ENCODE assay signal across 15 cellular contexts in the genomic region with DNA sequence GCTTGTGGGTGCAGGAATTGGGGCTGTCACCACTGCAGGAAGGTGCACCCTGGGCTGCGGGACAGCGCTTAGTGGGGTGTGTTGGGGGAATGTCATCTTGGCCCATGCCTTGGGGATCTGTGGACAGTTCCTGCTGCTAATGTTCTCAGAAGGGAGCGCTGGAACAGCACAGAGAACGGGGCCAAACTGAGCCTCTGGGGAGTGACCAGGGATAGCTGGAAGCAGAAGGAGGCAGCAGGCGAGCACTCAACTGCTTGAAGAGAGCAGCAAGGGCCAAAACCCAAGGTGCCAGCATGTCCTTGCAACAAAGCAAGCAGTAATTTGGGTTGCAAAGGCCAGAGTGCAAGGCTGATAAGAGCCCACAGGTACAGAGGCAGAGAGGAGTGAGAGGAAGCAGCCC. TPM values are rescaled to one million over a fixed set of nuclear protein-coding genes. Genes with fewer than 3 reads are reported as not detected.
DNase-seq lines count a peak whose midpoint lies in the region; ATAC-seq and TF ChIP-seq lines count a peak whose summit lies in the region.
"Had no signal": no experiment of that assay in that cellular context is flagged by ENCODE, and none has a peak within 500 bp of the region (broad histone marks: within the 10 kb centered on the region; RNA-seq: fewer than 3 reads in every experiment).

No MANE protein-coding gene starts in this region.

- peaks cover 14% of the 10 kb centered on the region for H3K4me1 ChIP-seq in mucosa of descending colon (ENCODE audit: low read depth)

- no peak for ATAC-seq in mucosa of descending colon
- ATAC-seq: CD8-positive, alpha-beta T cell; GM23338 had no signal

- no peaks in the 10 kb centered on the region for H3K36me3 ChIP-seq in mucosa of descending colon (ENCODE audit: low read depth)
- H3K36me3 ChIP-seq: BLaER1 had no signal

- H3K9me3 ChIP-seq in mucosa of descending colon = no peaks in the 10 kb centered on the region
- H3K9me3 ChIP-seq: BLaER1 had no signal

- H3K27ac Mint-ChIP-seq in activated CD4-positive, alpha-beta T cell treated with anti-CD3 and anti-CD28 coated beads, Interleukin-2, amount 10 ng/mL, durations not matched to agents 24 days and 14 days = no peak overlapping the region
- H3K27ac Mint-ChIP-seq: CD8-positive, alpha-beta T cell; GM23338 had no signal

- DNase-seq in activated CD4-positive, alpha-beta T cell treated with anti-CD3 and anti-CD28 coated beads, Interleukin-2, amount 10 ng/mL, durations not matched to agents 24 days and 14 days = peak; percentile 49
- DNase-seq in activated CD4-positive, alpha-beta T cell treated with anti-CD3 and anti-CD28 coated beads, Interleukin-2, amount 50 U/mL, for 4 hours = no peak
- DNase-seq in islet precursor cell = peak; percentile 38
- DNase-seq in D341Med (ENCODE audit: low spot score) = no peak
- DNase-seq in mucosa of descending colon = no peak
- DNase-seq in stimulated activated CD4-positive, alpha-beta T cell treated with anti-CD3 and anti-CD28 coated beads, Interleukin-2, amount 100 ng/mL, for 24 hours = no peak
- DNase-seq: 8988T; Calu3; CD8-positive, alpha-beta T cell; HCEC 1CT; IMR-90 had no signal

- no peak overlapping the region for H3K4me3 Mint-ChIP-seq in activated CD4-positive, alpha-beta T cell treated with anti-CD3 and anti-CD28 coated beads, Interleukin-2, amount 10 ng/mL, durations not matched to agents 24 days and 14 days
- H3K4me3 Mint-ChIP-seq: CD8-positive, alpha-beta T cell; GM23338 had no signal

- no peak for TF ChIP-seq CTCF in mucosa of descending colon (IDR thresholded peaks at IDR 0.05)

- H3K9me3 Mint-ChIP-seq in activated CD4-positive, alpha-beta T cell treated with anti-CD3 and anti-CD28 coated beads, Interleukin-2, amount 10 ng/mL, durations not matched to agents 24 days and 14 days = no peaks in the 10 kb centered on the region
- H3K9me3 Mint-ChIP-seq: CD8-positive, alpha-beta T cell; GM23338 had no signal

- intact Hi-C loops in activated CD4-positive, alpha-beta T cell treated with anti-CD3 and anti-CD28 coated beads, Interleukin-2, amount 10 ng/mL, durations not matched to agents 24 days and 14 days (cut with micrococcal nuclease) = no loop called here
- intact Hi-C loops in mucosa of descending colon (cut with DNase I, micrococcal nuclease) = loop anchor here in 1 of 2 donors (10.0 kb wide), 1 partner anchor 99 kb away; no protein-coding TSS in a partner anchor

- peaks cover 3% of the 10 kb centered on the region for H3K4me1 Mint-ChIP-seq in activated CD4-positive, alpha-beta T cell treated with anti-CD3 and anti-CD28 coated beads, Interleukin-2, amount 10 ng/mL, durations not matched to agents 24 days and 14 days

- H3K36me3 Mint-ChIP-seq in activated CD4-positive, alpha-beta T cell treated with anti-CD3 and anti-CD28 coated beads, Interleukin-2, amount 10 ng/mL, durations not matched to agents 24 days and 14 days (ENCODE audit: low read depth) = no peaks in the 10 kb centered on the region
- H3K36me3 Mint-ChIP-seq: CD8-positive, alpha-beta T cell had no signal

- H3K27me3 Mint-ChIP-seq in activated CD4-positive, alpha-beta T cell treated with anti-CD3 and anti-CD28 coated beads, Interleukin-2, amount 10 ng/mL, durations not matched to agents 24 days and 14 days = peaks cover 35% of the 10 kb centered on the region

- no peak overlapping the region for H3K4me3 ChIP-seq in mucosa of descending colon
- H3K4me3 ChIP-seq: BLaER1, GM23338 had no signal

- peak overlapping the region; percentile 39 for H3K27ac ChIP-seq in cingulate gyrus (ENCODE audit: low read depth, low read length)
- H3K27ac ChIP-seq: BLaER1 had no signal

RNA-seq across cellular contexts. Expression of a gene that starts 31.3 kb away (rescaled TPM):
- total RNA-seq in activated CD4-positive, alpha-beta T cell treated with anti-CD3 and anti-CD28 coated beads, Interleukin-2, amount 10 ng/mL, durations not matched to agents 24 days and 14 days = 0.05 TPM in 1 of 2 replicates, not detected in the other
- 1 to 10 TPM; 2.1 to 3.3 (median 2.2) TPM for total RNA-seq in mucosa of descending colon
- total RNA-seq: A673, Calu3, IMR-90 had no signal

RNA-seq across cellular contexts. Expression of a gene that starts 48.5 kb away (rescaled TPM):
- total RNA-seq in activated CD4-positive, alpha-beta T cell treated with anti-CD3 and anti-CD28 coated beads, Interleukin-2, amount 10 ng/mL, durations not matched to agents 24 days and 14 days = not detected in 2 replicates
- total RNA-seq in mucosa of descending colon = 1 to 10 TPM in 2 of 3 donors, under 1 TPM in 1; 0.93 to 5.9 (median 1.3) TPM
- total RNA-seq: CD8-positive, alpha-beta T cell had no signal

Comparison
In these comparisons a context has a peak if more than half of its experiments do, and no peak if none do; other contexts are left out.
1. DNase-seq: peak in activated CD4-positive, alpha-beta T cell treated with anti-CD3 and anti-CD28 coated beads, Interleukin-2, amount 10 ng/mL, durations not matched to agents 24 days and 14 days (single experiment) and islet precursor cell (single experiment); none in activated CD4-positive, alpha-beta T cell treated with anti-CD3 and anti-CD28 coated beads, Interleukin-2, amount 50 U/mL, for 4 hours (0 of 2), D341Med (single experiment), mucosa of descending colon (0 of 3) and stimulated activated CD4-positive, alpha-beta T cell treated with anti-CD3 and anti-CD28 coated beads, Interleukin-2, amount 100 ng/mL, for 24 hours (0 of 2).